Comparison of ENCODE assay signal across 8 cellular contexts in the genomic region with DNA sequence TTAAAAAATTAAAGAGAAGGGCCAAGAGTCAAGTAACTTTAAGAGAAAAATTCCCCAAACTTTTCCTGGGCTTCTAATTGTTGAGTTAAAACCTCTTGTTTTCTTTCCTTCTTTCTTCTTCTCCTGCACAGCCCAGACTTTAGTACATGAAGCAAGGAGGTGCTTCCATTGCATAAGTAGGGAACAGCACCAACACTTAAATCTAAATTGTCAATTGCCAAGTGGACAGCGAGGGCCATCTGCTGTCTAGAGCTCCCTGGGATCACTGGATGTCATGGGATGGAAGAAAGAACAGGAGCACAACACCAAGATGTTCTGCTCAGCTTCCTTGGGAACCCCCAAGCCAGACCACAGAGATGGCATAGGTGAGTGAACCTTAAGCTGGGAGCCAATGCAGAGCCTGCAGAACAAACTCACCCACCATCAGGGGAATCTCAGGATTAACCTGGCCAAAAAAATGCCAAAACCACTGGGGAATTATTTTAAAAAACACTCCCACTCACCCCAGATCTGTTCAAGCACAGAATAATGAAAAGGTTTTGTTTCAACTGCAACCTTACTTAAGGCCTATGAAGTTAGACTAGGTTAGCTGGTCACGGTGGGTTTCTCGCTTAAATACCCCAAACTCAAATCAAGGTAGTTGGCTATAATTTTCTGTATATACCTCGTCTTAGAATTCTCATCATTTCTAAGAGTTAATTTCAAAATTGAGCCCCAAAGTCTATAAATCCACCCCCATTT.
A peak's percentile ranks its signal among the peaks of the same experiment; 100 is the strongest.
DNase-seq lines count a peak whose midpoint lies in the region; ATAC-seq lines count a peak whose summit lies in the region.

No MANE protein-coding gene starts in this region.

- H3K36me3 ChIP-seq in ACC112 (ENCODE audit: insufficient read depth, low read length), result no peaks in the 10 kb centered on the region

- no peaks in the 10 kb centered on the region for H3K9me3 Mint-ChIP-seq in activated naive CD8-positive, alpha-beta T cell treated with anti-CD3 and anti-CD28 coated beads, Interleukin-2, amount 10 ng/mL, durations not matched to agents 7 days and 5 days
- H3K9me3 Mint-ChIP-seq in memory B cell, result no peaks in the 10 kb centered on the region

- no peaks in the 10 kb centered on the region for H3K27me3 ChIP-seq in ACC112 (ENCODE audit: insufficient read depth, low read length)

- peaks cover 30% of the 10 kb centered on the region for H3K4me1 Mint-ChIP-seq in activated naive CD8-positive, alpha-beta T cell treated with anti-CD3 and anti-CD28 coated beads, Interleukin-2, amount 10 ng/mL, durations not matched to agents 7 days and 5 days
- H3K4me1 Mint-ChIP-seq in memory B cell, result peaks cover 12% of the 10 kb centered on the region

- no peaks in the 10 kb centered on the region for H3K36me3 Mint-ChIP-seq in activated naive CD8-positive, alpha-beta T cell treated with anti-CD3 and anti-CD28 coated beads, Interleukin-2, amount 10 ng/mL, durations not matched to agents 7 days and 5 days
- H3K36me3 Mint-ChIP-seq in memory B cell, result no peaks in the 10 kb centered on the region

- peaks cover 2% of the 10 kb centered on the region for H3K27me3 Mint-ChIP-seq in activated naive CD8-positive, alpha-beta T cell treated with anti-CD3 and anti-CD28 coated beads, Interleukin-2, amount 10 ng/mL, durations not matched to agents 7 days and 5 days
- H3K27me3 Mint-ChIP-seq in memory B cell, result no peaks in the 10 kb centered on the region

- H3K27ac Mint-ChIP-seq in activated naive CD8-positive, alpha-beta T cell treated with anti-CD3 and anti-CD28 coated beads, Interleukin-2, amount 10 ng/mL, durations not matched to agents 7 days and 5 days, result peak overlapping the region; percentile 63
- H3K27ac Mint-ChIP-seq in memory B cell, result peak overlapping the region; percentile 41

- no peak overlapping the region for H3K4me3 ChIP-seq in ACC112 (ENCODE audit: low read depth, low read length)

- DNase-seq in activated naive CD8-positive, alpha-beta T cell treated with anti-CD3 and anti-CD28 coated beads, Interleukin-2, amount 10 ng/mL, durations not matched to agents 7 days and 5 days, result no peak
- DNase-seq in memory B cell (ENCODE audit: low spot score in 2 of 2), result no peak
- DNase-seq in activated CD8-positive, alpha-beta memory T cell treated with anti-CD3 and anti-CD28 coated beads, Interleukin-2, amount 50 U/mL, for 4 hours, result no peak
- no peak for DNase-seq in GDM1 (lab: John Stamatoyannopoulos, UW)
- DNase-seq in nucleus accumbens (lab: John Stamatoyannopoulos, UW), result no peak

- H3K4me1 ChIP-seq in ACC112 (ENCODE audit: control insufficient read depth, insufficient read depth, low read length, unreplicated experiment), result peaks cover 16% of the 10 kb centered on the region

- no peaks in the 10 kb centered on the region for H3K79me2 ChIP-seq in ACC112 (ENCODE audit: control insufficient read depth, insufficient read depth, low read length, unreplicated experiment)

- ATAC-seq in HG02759 (IDR thresholded peaks at IDR 0.05; ENCODE audit: unreplicated experiment) (peak; percentile 2), memory B cell (ENCODE audit: low read depth) (no peak), GM18520 (IDR thresholded peaks at IDR 0.05; ENCODE audit: unreplicated experiment) (no peak)
- ATAC-seq in activated naive CD8-positive, alpha-beta T cell treated with anti-CD3 and anti-CD28 coated beads, Interleukin-2, amount 10 ng/mL, durations not matched to agents 7 days and 5 days (ENCODE audit: low read depth), result peak; percentile 3

- peak overlapping the region; percentile 79 for H3K27ac ChIP-seq in ACC112 (ENCODE audit: low read depth, low read length)

- H3K4me3 Mint-ChIP-seq in activated naive CD8-positive, alpha-beta T cell treated with anti-CD3 and anti-CD28 coated beads, Interleukin-2, amount 10 ng/mL, durations not matched to agents 7 days and 5 days, result peak overlapping the region; percentile 52
- no peak overlapping the region for H3K4me3 Mint-ChIP-seq in memory B cell

- POLR2A ChIA-PET in activated naive CD8-positive, alpha-beta T cell treated with anti-CD3 and anti-CD28 coated beads, Interleukin-2, amount 10 ng/mL, durations not matched to agents 7 days and 5 days (lab: Charles Lee), result interaction anchor here (0.9 kb wide), 1 partner anchor 235 kb away, joined by 4 read pairs; the partner anchor contains the start of gene CD2AP

- H2AFZ ChIP-seq in ACC112 (ENCODE audit: low read length, unreplicated experiment), result peak overlapping the region; percentile 37

Comparison
In these comparisons a context has a peak if more than half of its experiments do, and no peak if none do; other contexts are left out.
1. ATAC-seq: peak in HG02759 (single experiment) and activated naive CD8-positive, alpha-beta T cell treated with anti-CD3 and anti-CD28 coated beads, Interleukin-2, amount 10 ng/mL, durations not matched to agents 7 days and 5 days (single experiment); none in memory B cell (single experiment) and GM18520 (single experiment).